In genomic region chr1:54110991-54111390, GRCh38 we compare ENCODE assay signal across 19 cellular contexts. TPM values are rescaled to one million over a fixed set of nuclear protein-coding genes. Genes with fewer than 3 reads are reported as not detected.
DNase-seq lines count a peak whose midpoint lies in the region; ATAC-seq and TF ChIP-seq lines count a peak whose summit lies in the region.
"Had no signal": no experiment of that assay in that cellular context is flagged by ENCODE, and none has a peak within 500 bp of the region (broad histone marks: within the 10 kb centered on the region; RNA-seq: fewer than 3 reads in every experiment).

No MANE protein-coding gene starts in this region.

- no peak overlapping the region for H3K4me3 Mint-ChIP-seq in brain
- no peak overlapping the region for H3K4me3 Mint-ChIP-seq in HFFc6
- H3K4me3 Mint-ChIP-seq: B cell; CD4-positive, alpha-beta T cell had no signal

- no peak for ATAC-seq in HG03097 (IDR thresholded peaks at IDR 0.05; ENCODE audit: low FRiP score, unreplicated experiment)

- H3K4me1 Mint-ChIP-seq in brain (peaks cover 16% of the 10 kb centered on the region), HFFc6 (ENCODE audit: low read depth) (peaks cover 5% of the 10 kb centered on the region; the same call in 1 of the 2 replicates)
- H3K4me1 Mint-ChIP-seq: B cell had no signal

- H3K27ac Mint-ChIP-seq in brain (peak overlapping the region in 4 of 5 experiments; percentile 18 to 74 (median 36)), HFFc6 (no peak overlapping the region)
- H3K27ac Mint-ChIP-seq: B cell; CD4-positive, alpha-beta T cell had no signal

- DNase-seq in DMS 273 (lab: John Stamatoyannopoulos, UW; ENCODE audit: unreplicated experiment) (peak; percentile 97), NCI-H1694 treated with DMSO at 0.1 percent for 48 hours (lab: John Stamatoyannopoulos, UW) (peak; percentile 88), middle frontal gyrus (ENCODE audit: extremely low spot score, low spot score) (peak; percentile 41), HFFc6 (no peak), NCI-H1105 treated with DMSO at 0.1 percent for 48 hours (lab: John Stamatoyannopoulos, UW) (no peak), SHP77 treated with DMSO at 0.1 percent for 48 hours (lab: John Stamatoyannopoulos, UW) (no peak)
- DNase-seq: ACHN; Calu3; CD4-positive, alpha-beta T cell; IMR-90; Kasumi-1; NCI-H1417; NCI-H2029 treated with DMSO at 0.1 percent for 48 hours; PC-9 had no signal

- H3K36me3 Mint-ChIP-seq in brain (no peaks in the 10 kb centered on the region), HFFc6 (ENCODE audit: low read depth) (no peaks in the 10 kb centered on the region)

- H3K9me3 Mint-ChIP-seq in brain (no peaks in the 10 kb centered on the region), HFFc6 (no peaks in the 10 kb centered on the region)
- H3K9me3 Mint-ChIP-seq: CD4-positive, alpha-beta T cell had no signal

- H3K27me3 Mint-ChIP-seq in brain (peaks cover 3% of the 10 kb centered on the region), HFFc6 (ENCODE audit: insufficient read depth) (peaks cover 5% of the 10 kb centered on the region; the same call in 1 of the 2 replicates)
- H3K27me3 Mint-ChIP-seq: B cell; CD4-positive, alpha-beta T cell had no signal

- no peak for TF ChIP-seq CTCF in brain (conservative IDR thresholded peaks at IDR 0.05)
- no peak for TF ChIP-seq CTCF in HFFc6 (IDR thresholded peaks at IDR 0.05)

RNA-seq across cellular contexts. Expression of gene CDCP2, which starts 41.8 kb away (rescaled TPM):
- not detected for polyA plus RNA-seq in brain (ENCODE audit: insufficient read depth, low read depth, low replicate concordance)
- total RNA-seq in HFFc6 (2021; fragmentation: NEBNext Ultra II Directional; extraction: Animal tissue kit (Norgen Biotek cat#: 25700)) = not detected
- total RNA-seq: B cell; Calu3; CD4-positive, alpha-beta T cell; Daoy; HT-29; IMR-90; PC-9 had no signal
- polyA plus RNA-seq: IMR-90 had no signal

RNA-seq across cellular contexts. Expression of gene TCEANC2, which starts 57.6 kb away (rescaled TPM):
- polyA plus RNA-seq in brain (ENCODE audit: insufficient read depth, low read depth, low replicate concordance) = 6.2 TPM
- 1 to 10 TPM; 4.2 to 5.5 (median 4.8) TPM for total RNA-seq in HFFc6 (2021; fragmentation: NEBNext Ultra II Directional; extraction: Animal tissue kit (Norgen Biotek cat#: 25700))

RNA-seq across cellular contexts. Expression of gene TMEM59, which starts 58.0 kb away (rescaled TPM):
- 346 TPM for polyA plus RNA-seq in brain (ENCODE audit: insufficient read depth, low read depth, low replicate concordance)
- 100 to 1,000 TPM; 282 to 460 (median 348) TPM for total RNA-seq in HFFc6 (2021; fragmentation: NEBNext Ultra II Directional; extraction: Animal tissue kit (Norgen Biotek cat#: 25700))

Comparison
In these comparisons a context has a peak if more than half of its experiments do, and no peak if none do; other contexts are left out.
1. DNase-seq: peak in DMS 273 (single experiment), NCI-H1694 treated with DMSO at 0.1 percent for 48 hours (single experiment) and middle frontal gyrus (single experiment); none in HFFc6 (single experiment), NCI-H1105 treated with DMSO at 0.1 percent for 48 hours (single experiment) and SHP77 treated with DMSO at 0.1 percent for 48 hours (single experiment).